Comparison of ENCODE assay signal across 8 cellular contexts in genomic region chr12:68807576-68808387, GRCh38. TPM values are rescaled to one million over a fixed set of nuclear protein-coding genes. Genes with fewer than 3 reads are reported as not detected.
DNase-seq lines count a peak whose midpoint lies in the region; ATAC-seq and TF ChIP-seq lines count a peak whose summit lies in the region.

MDM2 (plus strand) TSS chr12:68808177; CDS start chr12:68808478, 301 bp downstream.

- H3K27ac ChIP-seq in adrenal gland (peak within 1 kb of the TSS; percentile 95 to 100 (median 99)), heart right ventricle (peak within 1 kb of the TSS; percentile 95 to 100 (median 99)), prostate gland (peak within 1 kb of the TSS; percentile 98 to 99)

- H3K4me1 ChIP-seq in adrenal gland (replicated peaks in 1 of 2) (peaks cover 16 to 30% of the 10 kb centered on the region in 2 donors), heart right ventricle (peaks cover 3 to 47% (median 26%) of the 10 kb centered on the region in 9 donors), prostate gland (replicated peaks) (peaks cover 6% of the 10 kb centered on the region)

- intact Hi-C loops in adrenal gland (cut with DNase I) (no loop called here), heart right ventricle (cut with DNase I) (loop anchor here in 6 of 10 donors (1.0 to 10.0 kb wide), 7 partner anchors 50 to 473 kb away; partner anchors contain the start of genes SLC35E3 (in 5 of the 6), MDM1 (in 1 of the 6), NUP107 (in 1 of the 6) and RAP1B (in 1 of the 6)), prostate gland (cut with DNase I) (loop anchor here (2.0 kb wide), 1 partner anchor 61 kb away; the partner anchor contains the start of gene SLC35E3)

- DNase-seq in NCI-H146 treated with DMSO at 0.1 percent for 48 hours (lab: John Stamatoyannopoulos, UW; ENCODE audit: unreplicated experiment) (peak; percentile 83), T-helper 1 cell (peak; percentile 96 to 99 (median 98)), adrenal gland (peak; percentile 95 to 97 (median 96)), heart right ventricle (peak; percentile 93 to 97), prostate gland (ENCODE audit: low spot score) (peak; percentile 93), ureter (ENCODE audit: low spot score) (peak; percentile 96)

- TF ChIP-seq CTCF in adrenal gland (IDR thresholded peaks at IDR 0.05) (peak; percentile 55 to 85 (median 78)), heart right ventricle (IDR thresholded peaks at IDR 0.05) (peak; percentile 79 to 97 (median 90)), prostate gland (IDR thresholded peaks at IDR 0.05) (peak; percentile 65 to 95 (median 86))

- H3K27me3 ChIP-seq in adrenal gland (no peaks in the 10 kb centered on the region), heart right ventricle (no peaks in the 10 kb centered on the region), prostate gland (replicated peaks; ENCODE audit: insufficient read depth) (no peaks in the 10 kb centered on the region)

- ATAC-seq in GM18498 (IDR thresholded peaks at IDR 0.05; ENCODE audit: unreplicated experiment) (peak; percentile 75), HG02885 (IDR thresholded peaks at IDR 0.05; ENCODE audit: poor library complexity, unreplicated experiment) (peak; percentile 83), heart right ventricle (peak; percentile 96 to 99 (median 96))

- WGBS in adrenal gland, 4 donors: 0 to 1% (median 0%) methylated on average over 19 to 72 of the region's 72 CpGs
- WGBS in heart right ventricle, 2 donors: 0% methylated on average over 71 to 72 of the region's 72 CpGs
- 1% methylated on average over 64 of the region's 72 CpGs for WGBS in prostate gland

- peaks cover 0 to 9% of the 10 kb centered on the region in 2 donors for H3K36me3 ChIP-seq in adrenal gland (replicated peaks in 1 of 2)
- H3K36me3 ChIP-seq in heart right ventricle: peaks cover 0 to 38% (median 14%) of the 10 kb centered on the region in 9 donors
- H3K36me3 ChIP-seq in prostate gland: no peaks in the 10 kb centered on the region

- no peaks in the 10 kb centered on the region for H3K9me3 ChIP-seq in adrenal gland (replicated peaks in 1 of 3)
- H3K9me3 ChIP-seq in heart right ventricle: no peaks in the 10 kb centered on the region
- H3K9me3 ChIP-seq in prostate gland: no peaks in the 10 kb centered on the region

- TF ChIP-seq POLR2A in adrenal gland (IDR thresholded peaks at IDR 0.05) (peak; percentile 82 to 90), prostate gland (IDR thresholded peaks at IDR 0.05) (peak; percentile 91)

- peak within 1 kb of the TSS; percentile 74 to 89 (median 88) for H3K4me3 ChIP-seq in adrenal gland
- H3K4me3 ChIP-seq in heart right ventricle: peak within 1 kb of the TSS; percentile 78 to 98 (median 92)
- peak within 1 kb of the TSS; percentile 84 to 99 for H3K4me3 ChIP-seq in prostate gland

RNA-seq across cellular contexts. Expression of gene MDM2, which starts in this region (rescaled TPM):
- 100 to 1,000 TPM in 4 of 8 donors, 10 to 100 TPM in 4; 44.3 to 144 (median 107) TPM for total RNA-seq in adrenal gland
- polyA plus RNA-seq in adrenal gland: 100 to 1,000 TPM in 2 of 3 donors, 10 to 100 TPM in 1; 52.0 to 241 (median 134) TPM
- 10 to 100 TPM; 40.1 to 59.1 (median 47.1) TPM for total RNA-seq in heart right ventricle
- 10 to 100 TPM; 15.9 to 95.5 TPM for polyA plus RNA-seq in heart right ventricle
- 10 to 100 TPM; 36.1 to 95.6 TPM for total RNA-seq in prostate gland
- total RNA-seq in ureter: 140 TPM

Comparison
In these comparisons a context has a peak if more than half of its experiments do, and no peak if none do; other contexts are left out.
1. Peak in every context shown above with its lines: DNase-seq, ATAC-seq, H3K4me3 ChIP-seq and H3K27ac ChIP-seq.
2. intact Hi-C loops: an anchor here in heart right ventricle (1.0 to 10.0 kb wide) and prostate gland (2.0 kb wide); none called in adrenal gland.